Comparison of ENCODE assay signal across 12 cellular contexts in genomic region chr1:62962014-62962793, GRCh38.
DNase-seq lines count a peak whose midpoint lies in the region; ATAC-seq and TF ChIP-seq lines count a peak whose summit lies in the region.
"Had no signal": no experiment of that assay in that cellular context is flagged by ENCODE, and none has a peak within 500 bp of the region (broad histone marks: within the 10 kb centered on the region; RNA-seq: fewer than 3 reads in every experiment).

No MANE protein-coding gene starts in this region.

- DNase-seq in GM23338 (ENCODE audit: low spot score) (peak; percentile 23), NCI-H146 (lab: John Stamatoyannopoulos, UW) (peak; percentile 53), NCI-H82 treated with DMSO at 0.1 percent for 48 hours (lab: John Stamatoyannopoulos, UW; ENCODE audit: unreplicated experiment) (peak; percentile 34), dermis blood vessel endothelial cell (no peak)
- DNase-seq in stimulated activated CD4-positive, alpha-beta T cell treated with anti-CD3 and anti-CD28 coated beads, Interleukin-15, amount 100 ng/mL, for 24 hours: no peak
- DNase-seq: NCI-H1436 treated with DMSO at 0.1 percent for 48 hours had no signal

- H3K9me3 Mint-ChIP-seq in GM23338 (no peaks in the 10 kb centered on the region), nephron (no peaks in the 10 kb centered on the region)
- H3K9me3 Mint-ChIP-seq: IgD-negative memory B cell; T-helper 1 cell treated with Interleukin-12 subunit alpha and Interleukin-12 subunit beta and Interleukin-4 antibody, amounts not matched to agents 30 μg/mL and 1 μg/mL, for 36 hours had no signal

- H3F3A ChIP-seq in GM23338 (replicated peaks; ENCODE audit: low read depth): no peaks in the 10 kb centered on the region

- H3K4me3 ChIP-seq in GM23338: no peak overlapping the region
- H3K4me3 ChIP-seq: Peyer's patch had no signal

- H3K27ac Mint-ChIP-seq in GM23338 (peak overlapping the region; percentile 89), nephron (peak overlapping the region in 2 of 3 experiments; percentile 36 to 72)
- H3K27ac Mint-ChIP-seq: IgD-negative memory B cell; T-helper 1 cell treated with Interleukin-12 subunit alpha and Interleukin-12 subunit beta and Interleukin-4 antibody, amounts not matched to agents 30 μg/mL and 1 μg/mL, for 36 hours had no signal

- H2AFZ ChIP-seq in GM23338: no peak overlapping the region

- peaks cover 5% of the 10 kb centered on the region; the same call in 1 of the 2 replicates for H3K4me1 ChIP-seq in GM23338 (ENCODE audit: insufficient read depth)

- no peaks in the 10 kb centered on the region for H4K20me1 ChIP-seq in GM23338 (replicated peaks; ENCODE audit: insufficient read depth)

- no peaks in the 10 kb centered on the region for H3K27me3 ChIP-seq in GM23338 (ENCODE audit: insufficient read depth)
- H3K27me3 ChIP-seq: Peyer's patch had no signal

- TF ChIP-seq CTCF in GM23338 (conservative IDR thresholded peaks at IDR 0.05; ENCODE audit: low read depth in 2 of 2): peak in 1 of 2 experiments; percentile 67; a peak in 3 of 4 replicates
- no peak for TF ChIP-seq CTCF in nephron (IDR thresholded peaks at IDR 0.05; ENCODE audit: unreplicated experiment in 3 of 3)

- H3K9me2 ChIP-seq in GM23338 (ENCODE audit: insufficient read depth): no peaks in the 10 kb centered on the region; the same call in 1 of the 2 replicates

- ATAC-seq in GM23338 (peak; percentile 46), GM18873 (IDR thresholded peaks at IDR 0.05; ENCODE audit: low FRiP score, unreplicated experiment) (no peak), GM21515 (IDR thresholded peaks at IDR 0.05; ENCODE audit: unreplicated experiment) (no peak)

- H3K4me2 ChIP-seq in GM23338: no peak overlapping the region; the same call in 1 of the 2 replicates

- no peaks in the 10 kb centered on the region for H3K79me2 ChIP-seq in GM23338 (replicated peaks; ENCODE audit: insufficient read depth)

- H3K36me3 ChIP-seq in GM23338 (ENCODE audit: insufficient read depth): no peaks in the 10 kb centered on the region
- H3K36me3 ChIP-seq: Peyer's patch had no signal

- peaks cover 31% of the 10 kb centered on the region for H3K4me1 Mint-ChIP-seq in GM23338
- H3K4me1 Mint-ChIP-seq in nephron: peaks cover 22% of the 10 kb centered on the region
- H3K4me1 Mint-ChIP-seq: IgD-negative memory B cell had no signal

- H3K36me3 Mint-ChIP-seq in GM23338 (ENCODE audit: low read depth) (no peaks in the 10 kb centered on the region), nephron (ENCODE audit: low read depth) (no peaks in the 10 kb centered on the region)
- H3K36me3 Mint-ChIP-seq: IgD-negative memory B cell had no signal

- no peak overlapping the region for H3K27ac ChIP-seq in GM23338 (ENCODE audit: low read depth)

- peaks cover 6% of the 10 kb centered on the region for H3K27me3 Mint-ChIP-seq in GM23338 (ENCODE audit: insufficient read depth, low read depth, poor library complexity)
- peaks cover 8% of the 10 kb centered on the region for H3K27me3 Mint-ChIP-seq in nephron (ENCODE audit: low read depth)

- H3K4me3 Mint-ChIP-seq in GM23338: peak overlapping the region; percentile 16; the same call in 1 of the 3 replicates
- H3K4me3 Mint-ChIP-seq in nephron: peak overlapping the region in 1 of 3 experiments; percentile 42
- H3K4me3 Mint-ChIP-seq: IgD-negative memory B cell; T-helper 1 cell treated with Interleukin-12 subunit alpha and Interleukin-12 subunit beta and Interleukin-4 antibody, amounts not matched to agents 30 μg/mL and 1 μg/mL, for 36 hours had no signal

TF ChIP-seq in GM23338, 12 proteins besides CTCF, POLR2A, EP300 and RAD21:
- no peak for TF ChIP-seq EZH2phosphoT487 (IDR thresholded peaks at IDR 0.05; ENCODE audit: unreplicated experiment)

Comparison
In these comparisons a context has a peak if more than half of its experiments do, and no peak if none do; other contexts are left out.
1. DNase-seq: peak in GM23338 (single experiment), NCI-H146 (single experiment) and NCI-H82 treated with DMSO at 0.1 percent for 48 hours (single experiment); none in dermis blood vessel endothelial cell (single experiment) and stimulated activated CD4-positive, alpha-beta T cell treated with anti-CD3 and anti-CD28 coated beads, Interleukin-15, amount 100 ng/mL, for 24 hours (single experiment).